26 cellular contexts compared by ENCODE assay signal in the genomic region with DNA sequence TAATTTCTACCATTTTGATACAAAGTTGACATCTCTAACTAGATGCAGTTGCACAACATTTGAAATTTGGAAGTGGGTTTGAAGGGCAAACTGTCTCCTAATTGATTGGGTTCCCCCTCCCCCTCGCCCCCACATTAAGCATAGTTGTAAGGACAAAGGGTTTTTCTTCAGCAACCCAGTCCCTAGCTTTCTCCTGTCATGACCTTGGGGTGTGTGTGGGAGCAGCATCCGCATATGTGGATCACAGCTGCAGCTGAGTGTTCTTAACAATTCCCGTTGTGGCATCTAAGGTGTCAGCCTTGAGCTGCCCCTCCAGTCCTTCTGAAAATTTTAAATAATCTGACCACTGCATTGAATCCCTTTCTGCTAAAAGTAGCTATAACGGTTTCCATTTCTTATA.
"Had no signal": no experiment of that assay in that cellular context is flagged by ENCODE, and none has a peak within 500 bp of the region (broad histone marks: within the 10 kb centered on the region; RNA-seq: fewer than 3 reads in every experiment).

No MANE protein-coding gene starts in this region.

- H3K4me3 ChIP-seq: colonic mucosa, esophagus squamous epithelium, gastrocnemius medialis, heart left ventricle, hepatocyte, left lung, lower lobe of right lung, mucosa of descending colon had no signal

- H3K27ac Mint-ChIP-seq: dendritic cell treated with granulocyte-macrophage colony-stimulating factor and Interleukin-4, amounts not matched to agents 40 ng/mL and 50 ng/mL, for 4 days; effector memory CD8-positive, alpha-beta T cell; endodermal cell; immature natural killer cell; mesothelial cell of epicardium; naive B cell had no signal

- H3K36me3 Mint-ChIP-seq: immature natural killer cell, mesothelial cell of epicardium, naive B cell had no signal

- H3K9me3 ChIP-seq: colonic mucosa, esophagus squamous epithelium, gastrocnemius medialis, heart left ventricle, left lung, lower lobe of right lung had no signal

- ATAC-seq: effector memory CD8-positive, alpha-beta T cell; esophagus mucosa; gastrocnemius medialis; heart left ventricle; left cardiac atrium; left lung; left ventricle myocardium superior; lower lobe of right lung; mucosa of descending colon had no signal

- H3K9me3 Mint-ChIP-seq: effector memory CD8-positive, alpha-beta T cell; endodermal cell; mesothelial cell of epicardium had no signal

- H3K79me2 ChIP-seq: hepatocyte had no signal

- H3K36me3 ChIP-seq: colonic mucosa, esophagus squamous epithelium, gastrocnemius medialis, heart left ventricle, left lung, lower lobe of right lung had no signal

- H2AFZ ChIP-seq: hepatocyte had no signal

- H3K4me3 Mint-ChIP-seq: dendritic cell treated with granulocyte-macrophage colony-stimulating factor and Interleukin-4, amounts not matched to agents 40 ng/mL and 50 ng/mL, for 4 days; effector memory CD8-positive, alpha-beta T cell; endodermal cell; immature natural killer cell; mesothelial cell of epicardium had no signal

- H3K27me3 Mint-ChIP-seq: dendritic cell treated with granulocyte-macrophage colony-stimulating factor and Interleukin-4, amounts not matched to agents 40 ng/mL and 50 ng/mL, for 4 days; effector memory CD8-positive, alpha-beta T cell; naive B cell had no signal

- DNase-seq: colonic mucosa; cortex of kidney; effector CD8-positive, alpha-beta T cell; effector memory CD8-positive, alpha-beta T cell; endodermal cell; erythroblast; esophagus squamous epithelium; foreskin fibroblast; foreskin melanocyte; gastrocnemius medialis; heart left ventricle; hypothalamus; immature natural killer cell; islet precursor cell; left cardiac atrium; left lung; left ventricle myocardium superior; lower lobe of right lung; mesenchymal stem cell; mucosa of descending colon; naive B cell had no signal

- H3K4me1 ChIP-seq: colonic mucosa, esophagus squamous epithelium, gastrocnemius medialis, heart left ventricle, left lung, lower lobe of right lung had no signal

- H3K4me1 Mint-ChIP-seq: immature natural killer cell, naive B cell had no signal

- H3K4me2 ChIP-seq: hepatocyte had no signal

- H3K27ac ChIP-seq: colonic mucosa, epithelial cell of prostate, esophagus squamous epithelium, gastrocnemius medialis, heart left ventricle, hepatocyte, left lung, lower lobe of right lung had no signal

- H3K27me3 ChIP-seq: colonic mucosa, esophagus squamous epithelium, gastrocnemius medialis, heart left ventricle, hepatocyte, left lung had no signal
